Comparison of ENCODE assay signal across 10 cellular contexts in genomic region chr22:49966716-49967332, GRCh38. TPM values are rescaled to one million over a fixed set of nuclear protein-coding genes. Genes with fewer than 3 reads are reported as not detected.
A peak's percentile ranks its signal among the peaks of the same experiment; 100 is the strongest.
DNase-seq lines count a peak whose midpoint lies in the region; ATAC-seq and TF ChIP-seq lines count a peak whose summit lies in the region.
"Had no signal": no experiment of that assay in that cellular context is flagged by ENCODE, and none has a peak within 500 bp of the region (broad histone marks: within the 10 kb centered on the region; RNA-seq: fewer than 3 reads in every experiment).

No MANE protein-coding gene starts in this region.

- H3K4me3 ChIP-seq in CD4-positive, alpha-beta memory T cell (ENCODE audit: low read length in 2 of 2), result no peak overlapping the region
- peak overlapping the region in 3 of 4 donors; percentile 6 to 92 (median 8) for H3K4me3 ChIP-seq in esophagus squamous epithelium
- no peak overlapping the region for H3K4me3 ChIP-seq in trophoblast cell (ENCODE audit: low read depth, low read length)
- no peak overlapping the region for H3K4me3 ChIP-seq in GM23248

- ATAC-seq in HG03378 (IDR thresholded peaks at IDR 0.05; ENCODE audit: unreplicated experiment), result no peak

- peaks cover 52% of the 10 kb centered on the region for H3K4me1 ChIP-seq in CD4-positive, alpha-beta memory T cell (ENCODE audit: insufficient read depth, low read length)
- H3K4me1 ChIP-seq in esophagus squamous epithelium (peaks cover 75 to 95% (median 84%) of the 10 kb centered on the region in 3 donors), trophoblast cell (ENCODE audit: control insufficient read depth in 1 of 2, insufficient read depth in 2 of 2, low read length in 2 of 2) (peaks cover 56 to 63% of the 10 kb centered on the region in 2 experiments), GM23248 (ENCODE audit: insufficient read depth) (peaks cover 8% of the 10 kb centered on the region; the same call in 1 of the 2 replicates)

- peak overlapping the region; percentile 17 for H3K4ac ChIP-seq in trophoblast cell (ENCODE audit: low read depth, low read length)

- no peaks in the 10 kb centered on the region for H3K9me2 ChIP-seq in GM23248 (ENCODE audit: insufficient read depth)

- WGBS in esophagus squamous epithelium, 2 donors, result 35 to 47% methylated on average over 3 to 5 of the region's 17 CpGs
- WGBS in trophoblast cell (ENCODE audit: extremely low coverage, insufficient coverage, insufficient read length), result no CpG with 5 or more reads among the region's 17 CpGs
- WGBS in GM23248 (ENCODE audit: low coverage in 1 of 2, low lambda C conversion rate in 2 of 2, missing lambda C conversion rate in 2 of 2), 2 experiments, result 77 to 80% methylated on average over 14 to 17 of the region's 17 CpGs

- H2AK5ac ChIP-seq in trophoblast cell (ENCODE audit: low read length), result peak overlapping the region; percentile 27

- CTCF ChIA-PET in CD4-positive, alpha-beta memory T cell (lab: Charles Lee; ENCODE audit: partially characterized antibody), result interaction anchor here (0.6 to 1.7 kb wide), 3 partner anchors 36 to 64 kb away, joined by 3 to 4 read pairs (median 4); no protein-coding TSS in a partner anchor

- H3K79me1 ChIP-seq in trophoblast cell (ENCODE audit: low read length), result peaks cover 30% of the 10 kb centered on the region

- H4K91ac ChIP-seq in trophoblast cell (ENCODE audit: low read depth, low read length), result peak overlapping the region; percentile 66

- peak overlapping the region; percentile 54 for H3K18ac ChIP-seq in trophoblast cell (ENCODE audit: low read length)

- peaks cover 22% of the 10 kb centered on the region for H3K36me3 ChIP-seq in CD4-positive, alpha-beta memory T cell (ENCODE audit: insufficient read depth, low read length)
- H3K36me3 ChIP-seq in esophagus squamous epithelium (peaks cover 19 to 40% (median 25%) of the 10 kb centered on the region in 3 donors), trophoblast cell (ENCODE audit: control insufficient read depth in 1 of 2, insufficient read depth in 2 of 2, low read length in 2 of 2) (peaks cover 27 to 28% of the 10 kb centered on the region in 2 experiments), GM23248 (ENCODE audit: low read depth) (no peaks in the 10 kb centered on the region; the same call in 1 of the 2 replicates)

- peaks cover 11 to 52% (median 18%) of the 10 kb centered on the region in 4 donors for H3K4me1 Mint-ChIP-seq in CD4-positive, alpha-beta memory T cell

- H3K4me3 Mint-ChIP-seq in CD4-positive, alpha-beta memory T cell, result peak overlapping the region in 1 of 8 donors; percentile 61

- no peaks in the 10 kb centered on the region for H3K27me3 ChIP-seq in CD4-positive, alpha-beta memory T cell (ENCODE audit: insufficient read depth, low read length)
- H3K27me3 ChIP-seq in esophagus squamous epithelium (no peaks in the 10 kb centered on the region), trophoblast cell (ENCODE audit: insufficient read depth, low read length) (no peaks in the 10 kb centered on the region), GM23248 (replicated peaks; ENCODE audit: insufficient read depth) (no peaks in the 10 kb centered on the region)

- peak in 2 of 5 donors; percentile 16 to 48 for DNase-seq in CD4-positive, alpha-beta memory T cell
- DNase-seq in SK-N-DZ (ENCODE audit: low spot score) (peak; percentile 27), esophagus squamous epithelium (lab: John Stamatoyannopoulos, UW) (no peak), trophoblast cell (peak; percentile 49 to 50), GM23248 (no peak), G401 (ENCODE audit: low spot score) (no peak), GM13977 (ENCODE audit: low spot score) (no peak)
- DNase-seq: cerebellar nuclear complex, NCI-H1436 treated with DMSO at 0.1 percent for 48 hours had no signal

- no peak overlapping the region for H4K12ac ChIP-seq in trophoblast cell (ENCODE audit: low read depth, low read length)

- no peaks in the 10 kb centered on the region for H4K20me1 ChIP-seq in GM23248 (ENCODE audit: insufficient read depth)

- TF ChIP-seq POLR2A in esophagus squamous epithelium (IDR thresholded peaks at IDR 0.05), result peak in 1 of 4 donors; percentile 16

- no peak overlapping the region for H3K23ac ChIP-seq in trophoblast cell (ENCODE audit: low read length)

- in situ Hi-C loops in GM23248 (cut with MboI), result no loop called here
- in situ Hi-C loops in G401 (cut with HindIII; ENCODE audit: low sequenced_read_pairs), result no loop called here
- in situ Hi-C loops in GM13977 (cut with MboI; ENCODE audit: low pct_unique_long_range_greater_than_20kb, low sequenced_read_pairs, unreplicated experiment), result no loop called here

- H3K9me3 ChIP-seq in CD4-positive, alpha-beta memory T cell (ENCODE audit: control insufficient read depth in 1 of 2, low read length in 2 of 2), result no peaks in the 10 kb centered on the region
- no peaks in the 10 kb centered on the region for H3K9me3 ChIP-seq in esophagus squamous epithelium
- H3K9me3 ChIP-seq in trophoblast cell (ENCODE audit: insufficient read depth, low read depth, low read length), result peaks cover 3% of the 10 kb centered on the region
- no peaks in the 10 kb centered on the region for H3K9me3 ChIP-seq in GM23248 (ENCODE audit: low read depth)

- H3K36me3 Mint-ChIP-seq in CD4-positive, alpha-beta memory T cell, result peaks cover 6 to 23% of the 10 kb centered on the region in 2 donors

- peak overlapping the region; percentile 50 for H3K14ac ChIP-seq in trophoblast cell (ENCODE audit: low read length)

- H2BK5ac ChIP-seq in trophoblast cell (ENCODE audit: low read depth, low read length, poor library complexity), result peak overlapping the region; percentile 15

- peaks cover 15% of the 10 kb centered on the region for H3K79me2 ChIP-seq in trophoblast cell (ENCODE audit: control insufficient read depth, insufficient read depth, low read length, poor library complexity)
- H3K79me2 ChIP-seq in GM23248 (ENCODE audit: insufficient read depth), result peaks cover 16% of the 10 kb centered on the region

- peak overlapping the region; percentile 12 for H2BK12ac ChIP-seq in trophoblast cell (ENCODE audit: low read length)

- H2AFZ ChIP-seq in trophoblast cell (ENCODE audit: insufficient read depth, low read length, poor library complexity) (no peak overlapping the region), GM23248 (no peak overlapping the region)

- intact Hi-C loops in CD4-positive, alpha-beta memory T cell (cut with micrococcal nuclease), result no loop called here
- intact Hi-C loops in esophagus squamous epithelium (cut with DNase I), result no loop called here

- no peak overlapping the region for H3K27ac ChIP-seq in CD4-positive, alpha-beta memory T cell (ENCODE audit: low read depth, low read length)
- H3K27ac ChIP-seq in esophagus squamous epithelium (peak overlapping the region; percentile 66 to 100 (median 92)), trophoblast cell (ENCODE audit: low read depth, low read length) (peak overlapping the region; percentile 35), GM23248 (no peak overlapping the region)

- H3K9me3 Mint-ChIP-seq in CD4-positive, alpha-beta memory T cell, result peaks cover 0 to 5% (median 0%) of the 10 kb centered on the region in 8 donors

- peak overlapping the region; percentile 24 for H2BK120ac ChIP-seq in trophoblast cell (ENCODE audit: insufficient read depth, low read length, poor library complexity)

- 0 out of 2 replicates have a peak, but pooled peaks cover 3% of the 10 kb centered on the region for H3F3A ChIP-seq in GM23248 (ENCODE audit: insufficient read depth)

- H3K4me2 ChIP-seq in trophoblast cell (ENCODE audit: low read length), result no peak overlapping the region
- H3K4me2 ChIP-seq in GM23248 (ENCODE audit: unreplicated experiment), result no peak overlapping the region

- H3K9ac ChIP-seq in trophoblast cell (ENCODE audit: low read length), result no peak overlapping the region
- H3K9ac ChIP-seq in GM23248, result no peak overlapping the region

- peak overlapping the region in 4 of 7 donors; percentile 13 to 92 (median 70) for H3K27ac Mint-ChIP-seq in CD4-positive, alpha-beta memory T cell

- peaks cover 0 to 5% of the 10 kb centered on the region in 2 donors for H3K27me3 Mint-ChIP-seq in CD4-positive, alpha-beta memory T cell

- peak overlapping the region; percentile 25 for H4K8ac ChIP-seq in trophoblast cell (ENCODE audit: low read depth, low read length)

- TF ChIP-seq CTCF in esophagus squamous epithelium (IDR thresholded peaks at IDR 0.05) (no peak), GM13977 (IDR thresholded peaks at IDR 0.05; ENCODE audit: extremely low read depth, insufficient read depth, missing control alignments) (no peak)

- POLR2A ChIA-PET in CD4-positive, alpha-beta memory T cell (lab: Charles Lee; ENCODE audit: partially characterized antibody), result interaction anchor here (0.6 to 2.4 kb wide), 10 partner anchors 11 to 121 kb away, joined by 3 to 16 read pairs (median 3); no protein-coding TSS in a partner anchor

RNA-seq across cellular contexts. Expression of gene PIM3, which starts 6.3 kb away (rescaled TPM):
- total RNA-seq in CD4-positive, alpha-beta memory T cell, result 10 to 100 TPM; 58.8 to 62.3 TPM
- polyA plus RNA-seq in CD4-positive, alpha-beta memory T cell, result 10 to 100 TPM; 48.1 to 49.7 TPM
- 74.5 and 74.6 TPM in 2 replicates for polyA plus RNA-seq in SK-N-DZ (2014; cell fraction: cytosol; rRNA removed)
- polyA plus RNA-seq in SK-N-DZ (2014; cell fraction: nucleus; rRNA removed), result 113 and 127 TPM in 2 replicates
- 10 to 100 TPM; 43.8 to 75.7 (median 52.1) TPM for total RNA-seq in esophagus squamous epithelium
- 66.6 and 72.8 TPM in 2 replicates for polyA plus RNA-seq in trophoblast cell (2013)
- 16.2 and 17.3 TPM in 2 replicates for total RNA-seq in GM23248 (2014; rRNA removed; shearing (Covaris generic))
- polyA plus RNA-seq in GM23248 (2016; fragmentation: Nextera tagmentation; extraction: Ambion mirVana), result 10.8 TPM in 2 replicates
- total RNA-seq in G401 (2014; rRNA removed; shearing (Covaris generic)), result 106 and 157 TPM in 2 replicates

RNA-seq across cellular contexts. Expression of gene IL17REL, which starts 45.7 kb away (rescaled TPM):
- not detected for total RNA-seq in CD4-positive, alpha-beta memory T cell
- not detected for polyA plus RNA-seq in CD4-positive, alpha-beta memory T cell
- not detected in 2 replicates for polyA plus RNA-seq in SK-N-DZ (2014; cell fraction: cytosol; rRNA removed)
- polyA plus RNA-seq in SK-N-DZ (2014; cell fraction: nucleus; rRNA removed), result not detected in 2 replicates
- not detected for total RNA-seq in esophagus squamous epithelium
- polyA plus RNA-seq in trophoblast cell (2013), result 0.01 TPM in 1 of 2 replicates, not detected in the other
- total RNA-seq in GM23248 (2014; rRNA removed; shearing (Covaris generic)), result not detected in 2 replicates
- not detected in 2 replicates for polyA plus RNA-seq in GM23248 (2016; fragmentation: Nextera tagmentation; extraction: Ambion mirVana)
- total RNA-seq in G401 (2014; rRNA removed; shearing (Covaris generic)), result not detected in 2 replicates

RNA-seq across cellular contexts. Expression of gene CRELD2, which starts 48.4 kb away (rescaled TPM):
- 10 to 100 TPM; 36.0 to 36.2 TPM for total RNA-seq in CD4-positive, alpha-beta memory T cell
- polyA plus RNA-seq in CD4-positive, alpha-beta memory T cell, result 10 to 100 TPM; 40.2 to 46.1 TPM
- 31.3 and 34.1 TPM in 2 replicates for polyA plus RNA-seq in SK-N-DZ (2014; cell fraction: cytosol; rRNA removed)
- 58.9 and 62.2 TPM in 2 replicates for polyA plus RNA-seq in SK-N-DZ (2014; cell fraction: nucleus; rRNA removed)
- 10 to 100 TPM; 22.7 to 45.7 (median 35.5) TPM for total RNA-seq in esophagus squamous epithelium
- polyA plus RNA-seq in trophoblast cell (2013), result 42.2 and 46.8 TPM in 2 replicates
- total RNA-seq in GM23248 (2014; rRNA removed; shearing (Covaris generic)), result 57.1 and 73.2 TPM in 2 replicates
- polyA plus RNA-seq in GM23248 (2016; fragmentation: Nextera tagmentation; extraction: Ambion mirVana), result 78.4 and 80.0 TPM in 2 replicates
- total RNA-seq in G401 (2014; rRNA removed; shearing (Covaris generic)), result 85.5 and 121 TPM in 2 replicates

RNA-seq across cellular contexts. Expression of gene ALG12, which starts 48.6 kb away (rescaled TPM):
- total RNA-seq in CD4-positive, alpha-beta memory T cell, result 10 to 100 TPM; 19.6 to 27.2 TPM
- polyA plus RNA-seq in CD4-positive, alpha-beta memory T cell, result 10 to 100 TPM; 16.9 to 19.0 TPM
- polyA plus RNA-seq in SK-N-DZ (2014; cell fraction: cytosol; rRNA removed), result 22.9 and 24.2 TPM in 2 replicates
- 33.4 and 35.5 TPM in 2 replicates for polyA plus RNA-seq in SK-N-DZ (2014; cell fraction: nucleus; rRNA removed)
- total RNA-seq in esophagus squamous epithelium, result 10 to 100 TPM; 12.8 to 16.6 (median 13.0) TPM
- 22.3 and 22.8 TPM in 2 replicates for polyA plus RNA-seq in trophoblast cell (2013)
- 16.9 and 24.4 TPM in 2 replicates for total RNA-seq in GM23248 (2014; rRNA removed; shearing (Covaris generic))
- polyA plus RNA-seq in GM23248 (2016; fragmentation: Nextera tagmentation; extraction: Ambion mirVana), result 21.9 and 28.5 TPM in 2 replicates
- total RNA-seq in G401 (2014; rRNA removed; shearing (Covaris generic)), result 23.8 and 24.1 TPM in 2 replicates

Comparison
In these comparisons a context has a peak if more than half of its experiments do, and no peak if none do; other contexts are left out.
1. DNase-seq: peak in SK-N-DZ (single experiment) and trophoblast cell (2 of 2); none in esophagus squamous epithelium (single experiment), GM23248 (single experiment), G401 (single experiment) and GM13977 (single experiment).
2. H3K27ac ChIP-seq: peak in esophagus squamous epithelium (4 of 4) and trophoblast cell (single experiment); none in CD4-positive, alpha-beta memory T cell (single experiment) and GM23248 (single experiment).
3. H3K4me3 ChIP-seq: peak in esophagus squamous epithelium (3 of 4); none in CD4-positive, alpha-beta memory T cell (0 of 2), trophoblast cell (single experiment) and GM23248 (single experiment).